In the genomic region with DNA sequence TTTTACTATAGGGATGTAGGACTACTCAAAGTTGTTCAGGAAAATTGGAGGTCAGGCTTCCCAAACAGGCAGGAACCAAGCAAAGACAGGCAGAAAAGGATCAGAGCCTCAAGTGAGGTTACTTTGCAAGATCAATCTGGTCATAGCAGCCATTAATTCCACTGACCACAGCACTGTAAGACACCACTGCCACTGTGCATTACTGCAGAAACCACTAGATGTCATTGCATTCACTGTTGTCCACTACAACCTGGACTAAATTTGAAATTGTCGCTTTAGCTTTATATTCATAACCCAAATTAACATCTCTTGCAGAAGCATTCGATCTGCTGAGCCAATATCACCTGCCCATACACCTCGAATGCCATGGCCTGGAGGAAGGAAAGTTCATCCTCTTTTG, we compare ENCODE assay signal across 1 cellular context.
TF ChIP-seq lines count a peak whose summit lies in the region.

No MANE protein-coding gene starts in this region.

TF ChIP-seq in H1, 55 proteins besides CTCF, POLR2A, EP300 and RAD21:
- TF ChIP-seq RBBP5 (IDR thresholded peaks at IDR 0.05; ENCODE audit: borderline replicate concordance, low read depth, low read length) (no peak), CTBP2 (IDR thresholded peaks at IDR 0.05; ENCODE audit: borderline replicate concordance, insufficient read depth, insufficient read length, low read length) (no peak), CHD2 (IDR thresholded peaks at IDR 0.05; ENCODE audit: low read length) (no peak), HDAC2 (IDR thresholded peaks at IDR 0.05; ENCODE audit: borderline replicate concordance in 1 of 2, low read depth in 2 of 2, low read length in 2 of 2) (no peak), SIRT6 (IDR thresholded peaks at IDR 0.05; ENCODE audit: low read length) (no peak), FOSL1 (IDR thresholded peaks at IDR 0.05; ENCODE audit: insufficient read depth, low read depth, low read length) (no peak), TBP (IDR thresholded peaks at IDR 0.05; ENCODE audit: low read depth, low read length) (no peak), SIN3A (conservative IDR thresholded peaks at IDR 0.05 in 1 of 2, IDR thresholded peaks at IDR 0.05 in 1 of 2; ENCODE audit: low read depth in 1 of 2, low read length in 2 of 2) (no peak), JUN (IDR thresholded peaks at IDR 0.05; ENCODE audit: low read depth, low read length) (no peak), YY1 (IDR thresholded peaks at IDR 0.05; ENCODE audit: low read depth, low read length) (no peak), SAP30 (IDR thresholded peaks at IDR 0.05; ENCODE audit: insufficient read depth, insufficient replicate concordance, low read length) (no peak), SRF (IDR thresholded peaks at IDR 0.05; ENCODE audit: low read depth, low read length) (no peak), SP4 (IDR thresholded peaks at IDR 0.05; ENCODE audit: low read length) (no peak), CEBPB (IDR thresholded peaks at IDR 0.05; ENCODE audit: low read depth, low read length) (no peak), ZNF274 (IDR thresholded peaks at IDR 0.05; ENCODE audit: borderline replicate concordance, extremely low read depth, low read length) (no peak), SP2 (IDR thresholded peaks at IDR 0.05; ENCODE audit: low read length) (no peak)
- TF ChIP-seq, protein P1, sequence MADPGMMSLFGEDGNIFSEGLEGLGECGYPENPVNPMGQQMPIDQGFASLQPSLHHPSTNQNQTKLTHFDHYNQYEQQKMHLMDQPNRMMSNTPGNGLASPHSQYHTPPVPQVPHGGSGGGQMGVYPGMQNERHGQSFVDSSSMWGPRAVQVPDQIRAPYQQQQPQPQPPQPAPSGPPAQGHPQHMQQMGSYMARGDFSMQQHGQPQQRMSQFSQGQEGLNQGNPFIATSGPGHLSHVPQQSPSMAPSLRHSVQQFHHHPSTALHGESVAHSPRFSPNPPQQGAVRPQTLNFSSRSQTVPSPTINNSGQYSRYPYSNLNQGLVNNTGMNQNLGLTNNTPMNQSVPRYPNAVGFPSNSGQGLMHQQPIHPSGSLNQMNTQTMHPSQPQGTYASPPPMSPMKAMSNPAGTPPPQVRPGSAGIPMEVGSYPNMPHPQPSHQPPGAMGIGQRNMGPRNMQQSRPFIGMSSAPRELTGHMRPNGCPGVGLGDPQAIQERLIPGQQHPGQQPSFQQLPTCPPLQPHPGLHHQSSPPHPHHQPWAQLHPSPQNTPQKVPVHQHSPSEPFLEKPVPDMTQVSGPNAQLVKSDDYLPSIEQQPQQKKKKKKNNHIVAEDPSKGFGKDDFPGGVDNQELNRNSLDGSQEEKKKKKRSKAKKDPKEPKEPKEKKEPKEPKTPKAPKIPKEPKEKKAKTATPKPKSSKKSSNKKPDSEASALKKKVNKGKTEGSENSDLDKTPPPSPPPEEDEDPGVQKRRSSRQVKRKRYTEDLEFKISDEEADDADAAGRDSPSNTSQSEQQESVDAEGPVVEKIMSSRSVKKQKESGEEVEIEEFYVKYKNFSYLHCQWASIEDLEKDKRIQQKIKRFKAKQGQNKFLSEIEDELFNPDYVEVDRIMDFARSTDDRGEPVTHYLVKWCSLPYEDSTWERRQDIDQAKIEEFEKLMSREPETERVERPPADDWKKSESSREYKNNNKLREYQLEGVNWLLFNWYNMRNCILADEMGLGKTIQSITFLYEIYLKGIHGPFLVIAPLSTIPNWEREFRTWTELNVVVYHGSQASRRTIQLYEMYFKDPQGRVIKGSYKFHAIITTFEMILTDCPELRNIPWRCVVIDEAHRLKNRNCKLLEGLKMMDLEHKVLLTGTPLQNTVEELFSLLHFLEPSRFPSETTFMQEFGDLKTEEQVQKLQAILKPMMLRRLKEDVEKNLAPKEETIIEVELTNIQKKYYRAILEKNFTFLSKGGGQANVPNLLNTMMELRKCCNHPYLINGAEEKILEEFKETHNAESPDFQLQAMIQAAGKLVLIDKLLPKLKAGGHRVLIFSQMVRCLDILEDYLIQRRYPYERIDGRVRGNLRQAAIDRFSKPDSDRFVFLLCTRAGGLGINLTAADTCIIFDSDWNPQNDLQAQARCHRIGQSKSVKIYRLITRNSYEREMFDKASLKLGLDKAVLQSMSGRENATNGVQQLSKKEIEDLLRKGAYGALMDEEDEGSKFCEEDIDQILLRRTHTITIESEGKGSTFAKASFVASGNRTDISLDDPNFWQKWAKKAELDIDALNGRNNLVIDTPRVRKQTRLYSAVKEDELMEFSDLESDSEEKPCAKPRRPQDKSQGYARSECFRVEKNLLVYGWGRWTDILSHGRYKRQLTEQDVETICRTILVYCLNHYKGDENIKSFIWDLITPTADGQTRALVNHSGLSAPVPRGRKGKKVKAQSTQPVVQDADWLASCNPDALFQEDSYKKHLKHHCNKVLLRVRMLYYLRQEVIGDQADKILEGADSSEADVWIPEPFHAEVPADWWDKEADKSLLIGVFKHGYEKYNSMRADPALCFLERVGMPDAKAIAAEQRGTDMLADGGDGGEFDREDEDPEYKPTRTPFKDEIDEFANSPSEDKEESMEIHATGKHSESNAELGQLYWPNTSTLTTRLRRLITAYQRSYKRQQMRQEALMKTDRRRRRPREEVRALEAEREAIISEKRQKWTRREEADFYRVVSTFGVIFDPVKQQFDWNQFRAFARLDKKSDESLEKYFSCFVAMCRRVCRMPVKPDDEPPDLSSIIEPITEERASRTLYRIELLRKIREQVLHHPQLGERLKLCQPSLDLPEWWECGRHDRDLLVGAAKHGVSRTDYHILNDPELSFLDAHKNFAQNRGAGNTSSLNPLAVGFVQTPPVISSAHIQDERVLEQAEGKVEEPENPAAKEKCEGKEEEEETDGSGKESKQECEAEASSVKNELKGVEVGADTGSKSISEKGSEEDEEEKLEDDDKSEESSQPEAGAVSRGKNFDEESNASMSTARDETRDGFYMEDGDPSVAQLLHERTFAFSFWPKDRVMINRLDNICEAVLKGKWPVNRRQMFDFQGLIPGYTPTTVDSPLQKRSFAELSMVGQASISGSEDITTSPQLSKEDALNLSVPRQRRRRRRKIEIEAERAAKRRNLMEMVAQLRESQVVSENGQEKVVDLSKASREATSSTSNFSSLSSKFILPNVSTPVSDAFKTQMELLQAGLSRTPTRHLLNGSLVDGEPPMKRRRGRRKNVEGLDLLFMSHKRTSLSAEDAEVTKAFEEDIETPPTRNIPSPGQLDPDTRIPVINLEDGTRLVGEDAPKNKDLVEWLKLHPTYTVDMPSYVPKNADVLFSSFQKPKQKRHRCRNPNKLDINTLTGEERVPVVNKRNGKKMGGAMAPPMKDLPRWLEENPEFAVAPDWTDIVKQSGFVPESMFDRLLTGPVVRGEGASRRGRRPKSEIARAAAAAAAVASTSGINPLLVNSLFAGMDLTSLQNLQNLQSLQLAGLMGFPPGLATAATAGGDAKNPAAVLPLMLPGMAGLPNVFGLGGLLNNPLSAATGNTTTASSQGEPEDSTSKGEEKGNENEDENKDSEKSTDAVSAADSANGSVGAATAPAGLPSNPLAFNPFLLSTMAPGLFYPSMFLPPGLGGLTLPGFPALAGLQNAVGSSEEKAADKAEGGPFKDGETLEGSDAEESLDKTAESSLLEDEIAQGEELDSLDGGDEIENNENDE (IDR thresholded peaks at IDR 0.05; ENCODE audit: insufficient replicate concordance, low read length): no peak
- TF ChIP-seq, protein P2, sequence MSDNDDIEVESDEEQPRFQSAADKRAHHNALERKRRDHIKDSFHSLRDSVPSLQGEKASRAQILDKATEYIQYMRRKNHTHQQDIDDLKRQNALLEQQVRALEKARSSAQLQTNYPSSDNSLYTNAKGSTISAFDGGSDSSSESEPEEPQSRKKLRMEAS (IDR thresholded peaks at IDR 0.05): no peak
